In genomic region chr4:1712216-1713002, GRCh38 we compare ENCODE assay signal across 1 cellular context.
TF ChIP-seq lines count a peak whose summit lies in the region.

Gene SLBP (minus strand): TSS chr4:1712319. CDS start chr4:1712188, 131 bp downstream.

TF ChIP-seq in WTC11, 78 proteins besides CTCF, POLR2A, EP300 and RAD21 (continued from another document):
- peak; percentile 93 for TF ChIP-seq E2F4 (CRISPR knock-in tag; IDR thresholded peaks at IDR 0.05; ENCODE audit: borderline replicate concordance, low read depth)
- no peak for TF ChIP-seq ZNF317 (CRISPR knock-in tag; IDR thresholded peaks at IDR 0.05; ENCODE audit: borderline replicate concordance, low read depth)
- peak; percentile 30; the same call in 1 of the 2 replicates for TF ChIP-seq FOXP1 (CRISPR knock-in tag; IDR thresholded peaks at IDR 0.05; ENCODE audit: borderline replicate concordance)
- TF ChIP-seq TEAD4 (CRISPR knock-in tag; IDR thresholded peaks at IDR 0.05): no peak
- no peak for TF ChIP-seq AFF4 (CRISPR knock-in tag; IDR thresholded peaks at IDR 0.05; ENCODE audit: borderline replicate concordance)
- no peak for TF ChIP-seq CDX4 (CRISPR knock-in tag; IDR thresholded peaks at IDR 0.05; ENCODE audit: borderline replicate concordance)
- TF ChIP-seq ATF3 (CRISPR knock-in tag; conservative IDR thresholded peaks at IDR 0.05): no peak
- 0 out of 2 replicates have a peak, but pooled peaks have one; percentile 25 for TF ChIP-seq STAT6 (CRISPR knock-in tag; conservative IDR thresholded peaks at IDR 0.05; ENCODE audit: low read depth)
- TF ChIP-seq ETV6 (CRISPR knock-in tag; IDR thresholded peaks at IDR 0.05): peak; percentile 56; the same call in 1 of the 2 replicates
- 0 out of 2 replicates have a peak, but pooled peaks have one; percentile 4 for TF ChIP-seq JUN (CRISPR knock-in tag; IDR thresholded peaks at IDR 0.05)
- no peak; the same call in none of the 2 replicates for TF ChIP-seq HMGXB4 (CRISPR knock-in tag; IDR thresholded peaks at IDR 0.05)
- TF ChIP-seq GABPB1 (CRISPR knock-in tag; IDR thresholded peaks at IDR 0.05): peak; percentile 86
- TF ChIP-seq FOXP4 (CRISPR knock-in tag; IDR thresholded peaks at IDR 0.05): no peak; the same call in 1 of the 2 replicates
- no peak for TF ChIP-seq RELA (CRISPR knock-in tag; IDR thresholded peaks at IDR 0.05; ENCODE audit: borderline replicate concordance)
- no peak for TF ChIP-seq ESRRA (CRISPR knock-in tag; IDR thresholded peaks at IDR 0.05; ENCODE audit: borderline replicate concordance)
- peak; percentile 63; the same call in 1 of the 2 replicates for TF ChIP-seq CREM (CRISPR knock-in tag; IDR thresholded peaks at IDR 0.05)
- TF ChIP-seq GRHL2 (CRISPR knock-in tag; IDR thresholded peaks at IDR 0.05; ENCODE audit: insufficient replicate concordance, severe bottlenecking): no peak
- no peak for TF ChIP-seq ZNF263 (CRISPR knock-in tag; IDR thresholded peaks at IDR 0.05; ENCODE audit: low read depth)
- TF ChIP-seq PREB (CRISPR knock-in tag; IDR thresholded peaks at IDR 0.05; ENCODE audit: borderline replicate concordance): peak; percentile 50; the same call in 1 of the 2 replicates
- no peak for TF ChIP-seq EMX1 (CRISPR knock-in tag; IDR thresholded peaks at IDR 0.05)
- TF ChIP-seq JAZF1 (CRISPR knock-in tag; IDR thresholded peaks at IDR 0.05): no peak
- TF ChIP-seq USF2 (CRISPR knock-in tag; IDR thresholded peaks at IDR 0.05): no peak
- TF ChIP-seq SOX15 (CRISPR knock-in tag; IDR thresholded peaks at IDR 0.05): no peak
- TF ChIP-seq MAX (CRISPR knock-in tag; IDR thresholded peaks at IDR 0.05): peak; percentile 86
- no peak for TF ChIP-seq NR1H2 (CRISPR knock-in tag; IDR thresholded peaks at IDR 0.05)
- no peak for TF ChIP-seq FOXJ3 (CRISPR knock-in tag; IDR thresholded peaks at IDR 0.05; ENCODE audit: borderline replicate concordance)
- TF ChIP-seq NFATC4 (CRISPR knock-in tag; IDR thresholded peaks at IDR 0.05): no peak
- no peak for TF ChIP-seq ZSCAN18 (CRISPR knock-in tag; IDR thresholded peaks at IDR 0.05)
- TF ChIP-seq ZNF219 (CRISPR knock-in tag; IDR thresholded peaks at IDR 0.05; ENCODE audit: borderline replicate concordance): 0 out of 2 replicates have a peak, but pooled peaks have one; percentile 3
- TF ChIP-seq FOXK1 (CRISPR knock-in tag; IDR thresholded peaks at IDR 0.05): peak; percentile 68; the same call in 1 of the 2 replicates
- no peak for TF ChIP-seq ERG (CRISPR knock-in tag; IDR thresholded peaks at IDR 0.05)
- no peak for TF ChIP-seq GTF2I (CRISPR knock-in tag; conservative IDR thresholded peaks at IDR 0.05)
- TF ChIP-seq HMGA2 (CRISPR knock-in tag; IDR thresholded peaks at IDR 0.05): no peak
- TF ChIP-seq IRF2 (CRISPR knock-in tag; IDR thresholded peaks at IDR 0.05; ENCODE audit: borderline replicate concordance, low read depth): no peak
- no peak for TF ChIP-seq CREB1 (CRISPR knock-in tag; IDR thresholded peaks at IDR 0.05)
